In genomic region chr2:3588084-3588483, GRCh38 we compare ENCODE assay signal across 1 cellular context.
TF ChIP-seq lines count a peak whose summit lies in the region.

No MANE protein-coding gene starts in this region.

TF ChIP-seq in HepG2, 621 proteins besides CTCF, POLR2A, EP300 and RAD21:
- no peak for TF ChIP-seq KAT2B (IDR thresholded peaks at IDR 0.05; ENCODE audit: borderline replicate concordance, low read depth, low read length)
- no peak for TF ChIP-seq JDP2 (CRISPR knock-in tag; IDR thresholded peaks at IDR 0.05; ENCODE audit: borderline replicate concordance)
- TF ChIP-seq, protein P1, sequence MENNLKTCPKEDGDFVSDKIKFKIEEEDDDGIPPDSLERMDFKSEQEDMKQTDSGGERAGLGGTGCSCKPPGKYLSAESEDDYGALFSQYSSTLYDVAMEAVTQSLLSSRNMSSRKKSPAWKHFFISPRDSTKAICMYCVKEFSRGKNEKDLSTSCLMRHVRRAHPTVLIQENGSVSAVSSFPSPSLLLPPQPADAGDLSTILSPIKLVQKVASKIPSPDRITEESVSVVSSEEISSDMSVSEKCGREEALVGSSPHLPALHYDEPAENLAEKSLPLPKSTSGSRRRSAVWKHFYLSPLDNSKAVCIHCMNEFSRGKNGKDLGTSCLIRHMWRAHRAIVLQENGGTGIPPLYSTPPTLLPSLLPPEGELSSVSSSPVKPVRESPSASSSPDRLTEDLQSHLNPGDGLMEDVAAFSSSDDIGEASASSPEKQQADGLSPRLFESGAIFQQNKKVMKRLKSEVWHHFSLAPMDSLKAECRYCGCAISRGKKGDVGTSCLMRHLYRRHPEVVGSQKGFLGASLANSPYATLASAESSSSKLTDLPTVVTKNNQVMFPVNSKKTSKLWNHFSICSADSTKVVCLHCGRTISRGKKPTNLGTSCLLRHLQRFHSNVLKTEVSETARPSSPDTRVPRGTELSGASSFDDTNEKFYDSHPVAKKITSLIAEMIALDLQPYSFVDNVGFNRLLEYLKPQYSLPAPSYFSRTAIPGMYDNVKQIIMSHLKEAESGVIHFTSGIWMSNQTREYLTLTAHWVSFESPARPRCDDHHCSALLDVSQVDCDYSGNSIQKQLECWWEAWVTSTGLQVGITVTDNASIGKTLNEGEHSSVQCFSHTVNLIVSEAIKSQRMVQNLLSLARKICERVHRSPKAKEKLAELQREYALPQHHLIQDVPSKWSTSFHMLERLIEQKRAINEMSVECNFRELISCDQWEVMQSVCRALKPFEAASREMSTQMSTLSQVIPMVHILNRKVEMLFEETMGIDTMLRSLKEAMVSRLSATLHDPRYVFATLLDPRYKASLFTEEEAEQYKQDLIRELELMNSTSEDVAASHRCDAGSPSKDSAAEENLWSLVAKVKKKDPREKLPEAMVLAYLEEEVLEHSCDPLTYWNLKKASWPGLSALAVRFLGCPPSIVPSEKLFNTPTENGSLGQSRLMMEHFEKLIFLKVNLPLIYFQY (CRISPR knock-in tag; IDR thresholded peaks at IDR 0.05; ENCODE audit: borderline replicate concordance) = no peak
- no peak for TF ChIP-seq KDM3A (CRISPR knock-in tag; IDR thresholded peaks at IDR 0.05; ENCODE audit: low read depth)
- TF ChIP-seq GFI1 (CRISPR knock-in tag; IDR thresholded peaks at IDR 0.05; ENCODE audit: borderline replicate concordance) = no peak
- no peak for TF ChIP-seq SMARCE1 (IDR thresholded peaks at IDR 0.05; ENCODE audit: borderline replicate concordance)
- no peak for TF ChIP-seq CREB1 (IDR thresholded peaks at IDR 0.05)
- no peak for TF ChIP-seq CREB1 (CRISPR knock-in tag; IDR thresholded peaks at IDR 0.05)
- no peak for TF ChIP-seq CCDC6 (CRISPR knock-in tag; IDR thresholded peaks at IDR 0.05)
- TF ChIP-seq YY1 (IDR thresholded peaks at IDR 0.05; ENCODE audit: insufficient read depth, insufficient replicate concordance, low read depth, low read length) = no peak
- no peak for TF ChIP-seq ZNF343 (CRISPR knock-in tag; IDR thresholded peaks at IDR 0.05)
- no peak for TF ChIP-seq EED (CRISPR knock-in tag; IDR thresholded peaks at IDR 0.05)
- TF ChIP-seq HNF1A (IDR thresholded peaks at IDR 0.05; ENCODE audit: low read depth) = no peak
- no peak for TF ChIP-seq HNF1A (CRISPR knock-in tag; IDR thresholded peaks at IDR 0.05; ENCODE audit: borderline replicate concordance)
- TF ChIP-seq, protein P2, sequence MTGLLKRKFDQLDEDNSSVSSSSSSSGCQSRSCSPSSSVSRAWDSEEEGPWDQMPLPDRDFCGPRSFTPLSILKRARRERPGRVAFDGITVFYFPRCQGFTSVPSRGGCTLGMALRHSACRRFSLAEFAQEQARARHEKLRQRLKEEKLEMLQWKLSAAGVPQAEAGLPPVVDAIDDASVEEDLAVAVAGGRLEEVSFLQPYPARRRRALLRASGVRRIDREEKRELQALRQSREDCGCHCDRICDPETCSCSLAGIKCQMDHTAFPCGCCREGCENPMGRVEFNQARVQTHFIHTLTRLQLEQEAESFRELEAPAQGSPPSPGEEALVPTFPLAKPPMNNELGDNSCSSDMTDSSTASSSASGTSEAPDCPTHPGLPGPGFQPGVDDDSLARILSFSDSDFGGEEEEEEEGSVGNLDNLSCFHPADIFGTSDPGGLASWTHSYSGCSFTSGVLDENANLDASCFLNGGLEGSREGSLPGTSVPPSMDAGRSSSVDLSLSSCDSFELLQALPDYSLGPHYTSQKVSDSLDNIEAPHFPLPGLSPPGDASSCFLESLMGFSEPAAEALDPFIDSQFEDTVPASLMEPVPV (CRISPR knock-in tag; IDR thresholded peaks at IDR 0.05) = no peak
TF ChIP-seq in HepG2: peak in this region for 0.
